9 cellular contexts compared by ENCODE assay signal in genomic region chr5:65479527-65479926, GRCh38. TPM values are rescaled to one million over a fixed set of nuclear protein-coding genes. Genes with fewer than 3 reads are reported as not detected.
DNase-seq lines count a peak whose midpoint lies in the region; TF ChIP-seq lines count a peak whose summit lies in the region.
"Had no signal": no experiment of that assay in that cellular context is flagged by ENCODE, and none has a peak within 500 bp of the region (broad histone marks: within the 10 kb centered on the region; RNA-seq: fewer than 3 reads in every experiment).

No MANE protein-coding gene starts in this region.

- H3K36me3 ChIP-seq in rectal smooth muscle tissue (ENCODE audit: control insufficient read depth, insufficient read depth, low read length) (no peaks in the 10 kb centered on the region), colonic mucosa (no peaks in the 10 kb centered on the region)

- peak overlapping the region; percentile 81 for H3K27ac ChIP-seq in rectal smooth muscle tissue (ENCODE audit: low read depth, low read length)
- H3K27ac ChIP-seq in colonic mucosa: no peak overlapping the region

- H3K9me3 ChIP-seq in colonic mucosa: no peaks in the 10 kb centered on the region

- TF ChIP-seq CTCF in fibroblast of villous mesenchyme (IDR thresholded peaks at IDR 0.05; ENCODE audit: insufficient read depth, low read depth, low read length) (no peak), colonic mucosa (IDR thresholded peaks at IDR 0.05) (no peak)

- DNase-seq in EH (ENCODE audit: low read depth) (peak; percentile 7), OCI-M1 (lab: John Stamatoyannopoulos, UW) (peak; percentile 45), fibroblast of villous mesenchyme (ENCODE audit: low read depth) (no peak), NCI-H2081 treated with DMSO at 0.1 percent for 48 hours (lab: John Stamatoyannopoulos, UW) (no peak), NCI-H128 (lab: John Stamatoyannopoulos, UW; ENCODE audit: unreplicated experiment) (no peak), colonic mucosa (no peak)
- no peak for DNase-seq in stimulated activated CD4-positive, alpha-beta T cell treated with anti-CD3 and anti-CD28 coated beads, Interleukin-12 subunit alpha, Interleukin-12 subunit beta, amount 100 ng/mL, for 4 hours
- DNase-seq: cortex of kidney had no signal

- H3K9ac ChIP-seq in rectal smooth muscle tissue (ENCODE audit: low read length) (no peak overlapping the region), colonic mucosa (ENCODE audit: low read depth in 2 of 2, low read length in 2 of 2) (no peak overlapping the region)

- peak overlapping the region; percentile 76 for H3K4me3 ChIP-seq in fibroblast of villous mesenchyme (ENCODE audit: low read depth, low read length)
- peak overlapping the region; percentile 80 for H3K4me3 ChIP-seq in rectal smooth muscle tissue (ENCODE audit: low read length)
- H3K4me3 ChIP-seq in colonic mucosa: no peak overlapping the region

- H3K4me1 ChIP-seq in rectal smooth muscle tissue (ENCODE audit: control insufficient read depth, insufficient read depth, low read length): peaks cover 15% of the 10 kb centered on the region
- peaks cover 3% of the 10 kb centered on the region for H3K4me1 ChIP-seq in colonic mucosa

- intact Hi-C loops in colonic mucosa (cut with DNase I): no loop called here

- H3K27me3 ChIP-seq in rectal smooth muscle tissue (ENCODE audit: control insufficient read depth, insufficient read depth, low read length) (no peaks in the 10 kb centered on the region), colonic mucosa (no peaks in the 10 kb centered on the region)

RNA-seq across cellular contexts. Expression of gene ADAMTS6, which starts 2.2 kb away (rescaled TPM):
- total RNA-seq in fibroblast of villous mesenchyme (95.9 and 121 TPM in 2 replicates), colonic mucosa (under 1 TPM; 0.12 to 0.77 TPM)

Comparison
In these comparisons a context has a peak if more than half of its experiments do, and no peak if none do; other contexts are left out.
1. DNase-seq: peak in EH (single experiment) and OCI-M1 (single experiment); none in fibroblast of villous mesenchyme (single experiment), NCI-H2081 treated with DMSO at 0.1 percent for 48 hours (single experiment), stimulated activated CD4-positive, alpha-beta T cell treated with anti-CD3 and anti-CD28 coated beads, Interleukin-12 subunit alpha, Interleukin-12 subunit beta, amount 100 ng/mL, for 4 hours (single experiment), NCI-H128 (single experiment) and colonic mucosa (single experiment).
2. RNA of gene ADAMTS6, which starts 2.2 kb away (total RNA-seq): 95.9 to 121 TPM in fibroblast of villous mesenchyme; 0.12 to 0.77 TPM in colonic mucosa; every median in the first group is over 10 times any median in the second.